Comparison of ENCODE assay signal across 16 cellular contexts in genomic region chr9:20562051-20562450, GRCh38.
A peak's percentile ranks its signal among the peaks of the same experiment; 100 is the strongest.
DNase-seq lines count a peak whose midpoint lies in the region; ATAC-seq, FAIRE-seq and TF ChIP-seq lines count a peak whose summit lies in the region.
"Had no signal": no experiment of that assay in that cellular context is flagged by ENCODE, and none has a peak within 500 bp of the region (broad histone marks: within the 10 kb centered on the region; RNA-seq: fewer than 3 reads in every experiment).

No MANE protein-coding gene starts in this region.

- no peaks in the 10 kb centered on the region for H3K9me3 Mint-ChIP-seq in CD4-positive, alpha-beta T cell
- no peaks in the 10 kb centered on the region for H3K9me3 Mint-ChIP-seq in astrocyte (ENCODE audit: unreplicated experiment)
- H3K9me3 Mint-ChIP-seq: stimulated activated naive B cell treated with anti-CD40 and anti-IgM and Interleukin-4, amounts not matched to agents 10 μg/mL and 1 μg/mL and 100 μg/mL, for 72 hours had no signal

- intact Hi-C loops in CD4-positive, alpha-beta T cell (cut with DNase I, micrococcal nuclease): loop anchor here in 1 of 2 experiments (5.0 kb wide), 1 partner anchor 35 kb away; no protein-coding TSS in a partner anchor
- intact Hi-C loops in kidney (cut with DNase I): no loop called here
- intact Hi-C loops in posterior cingulate gyrus (cut with DNase I): no loop called here

- no peak overlapping the region for H2BK12ac ChIP-seq in trophoblast cell (ENCODE audit: low read length)

- no peaks in the 10 kb centered on the region for H3K36me3 ChIP-seq in astrocyte (ENCODE audit: insufficient read depth, low read length)
- no peaks in the 10 kb centered on the region for H3K36me3 ChIP-seq in kidney (ENCODE audit: control insufficient read depth in 1 of 2, insufficient read depth in 2 of 2, low read length in 2 of 2)
- H3K36me3 ChIP-seq in trophoblast cell (ENCODE audit: control insufficient read depth in 1 of 2, insufficient read depth in 2 of 2, low read length in 2 of 2): no peaks in the 10 kb centered on the region
- H3K36me3 ChIP-seq in brain microvascular endothelial cell (replicated peaks): no peaks in the 10 kb centered on the region
- H3K36me3 ChIP-seq: BE2C, colonic mucosa had no signal

- CTCF ChIA-PET in CD4-positive, alpha-beta T cell (lab: Charles Lee): no interaction called here

- H3K4me1 ChIP-seq in astrocyte (ENCODE audit: insufficient read depth, low read length) (peaks cover 17% of the 10 kb centered on the region), kidney (ENCODE audit: control insufficient read depth in 1 of 2, insufficient read depth in 1 of 2, low read depth in 1 of 2, low read length in 2 of 2) (peaks cover 6 to 7% of the 10 kb centered on the region in 2 donors), trophoblast cell (ENCODE audit: control insufficient read depth in 1 of 2, insufficient read depth in 2 of 2, low read length in 2 of 2) (no peaks in the 10 kb centered on the region)
- H3K4me1 ChIP-seq: BE2C had no signal

- no peak overlapping the region for H3K4me2 ChIP-seq in astrocyte (ENCODE audit: low read length)
- H3K4me2 ChIP-seq in trophoblast cell (ENCODE audit: low read length): no peak overlapping the region

- H3K27ac ChIP-seq in CD4-positive, alpha-beta T cell (ENCODE audit: low read depth, low read length): no peak overlapping the region
- H3K27ac ChIP-seq in astrocyte (ENCODE audit: low read depth, low read length) (no peak overlapping the region), kidney (ENCODE audit: low read depth in 2 of 2, low read length in 2 of 2) (no peak overlapping the region), trophoblast cell (ENCODE audit: low read depth, low read length) (no peak overlapping the region), brain microvascular endothelial cell (no peak overlapping the region)
- H3K27ac ChIP-seq: colonic mucosa had no signal

- no peak for FAIRE-seq in astrocyte (lab: Jason Lieb, UNC)
- no peak for FAIRE-seq in kidney (lab: Jason Lieb, UNC)
- FAIRE-seq: TTC549 had no signal

- no peak for TF ChIP-seq CTCF in CD4-positive, alpha-beta T cell (IDR thresholded peaks at IDR 0.05)
- no peak for TF ChIP-seq CTCF in astrocyte (IDR thresholded peaks at IDR 0.05; ENCODE audit: insufficient read depth, low read depth, low read length)
- TF ChIP-seq CTCF in kidney (IDR thresholded peaks at IDR 0.05; ENCODE audit: borderline replicate concordance, extremely low read depth, insufficient read depth): no peak
- TF ChIP-seq CTCF in brain microvascular endothelial cell (IDR thresholded peaks at IDR 0.05; ENCODE audit: low read depth, low read length, missing control alignments): no peak

- H3K27me3 ChIP-seq in CD4-positive, alpha-beta T cell (ENCODE audit: control insufficient read depth, insufficient read depth, low read length): no peaks in the 10 kb centered on the region
- H3K27me3 ChIP-seq in astrocyte (ENCODE audit: insufficient read depth, low read length): no peaks in the 10 kb centered on the region
- H3K27me3 ChIP-seq in trophoblast cell (ENCODE audit: insufficient read depth, low read length): no peaks in the 10 kb centered on the region
- H3K27me3 ChIP-seq in brain microvascular endothelial cell (replicated peaks): no peaks in the 10 kb centered on the region
- H3K27me3 ChIP-seq: BE2C, colonic mucosa had no signal

- no peak overlapping the region for H2BK5ac ChIP-seq in trophoblast cell (ENCODE audit: low read depth, low read length, poor library complexity)

- peak overlapping the region; percentile 22 for H3K4me3 Mint-ChIP-seq in CD4-positive, alpha-beta T cell
- H3K4me3 Mint-ChIP-seq in astrocyte (ENCODE audit: unreplicated experiment): no peak overlapping the region
- H3K4me3 Mint-ChIP-seq: stimulated activated naive B cell treated with anti-CD40 and anti-IgM and Interleukin-4, amounts not matched to agents 10 μg/mL and 1 μg/mL and 100 μg/mL, for 72 hours had no signal

- no peaks in the 10 kb centered on the region for H3K9me3 ChIP-seq in CD4-positive, alpha-beta T cell (ENCODE audit: control insufficient read depth, low read length)
- H3K9me3 ChIP-seq in astrocyte (ENCODE audit: insufficient read depth, low read depth, low read length): no peaks in the 10 kb centered on the region
- H3K9me3 ChIP-seq in kidney (ENCODE audit: control insufficient read depth in 1 of 2, low read length in 2 of 2): no peaks in the 10 kb centered on the region
- H3K9me3 ChIP-seq in trophoblast cell (ENCODE audit: insufficient read depth, low read depth, low read length): no peaks in the 10 kb centered on the region
- H3K9me3 ChIP-seq: BE2C, colonic mucosa had no signal

- H4K12ac ChIP-seq in trophoblast cell (ENCODE audit: low read depth, low read length): no peak overlapping the region

- H3K9ac ChIP-seq in astrocyte (ENCODE audit: low read length) (no peak overlapping the region), kidney (ENCODE audit: low read length in 2 of 2) (no peak overlapping the region), trophoblast cell (ENCODE audit: low read length) (no peak overlapping the region)

- H3K79me1 ChIP-seq in trophoblast cell (ENCODE audit: low read length): no peaks in the 10 kb centered on the region

- no peaks in the 10 kb centered on the region for H3K36me3 Mint-ChIP-seq in CD4-positive, alpha-beta T cell (ENCODE audit: low read depth)
- no peaks in the 10 kb centered on the region for H3K36me3 Mint-ChIP-seq in astrocyte (ENCODE audit: low read depth, unreplicated experiment)
- H3K36me3 Mint-ChIP-seq: stimulated activated naive B cell treated with anti-CD40 and anti-IgM and Interleukin-4, amounts not matched to agents 10 μg/mL and 1 μg/mL and 100 μg/mL, for 72 hours had no signal

- H3K4ac ChIP-seq in trophoblast cell (ENCODE audit: low read depth, low read length): no peak overlapping the region

- in situ Hi-C loops in brain microvascular endothelial cell (cut with HindIII; ENCODE audit: low pct_ligation_motif_present, low sequenced_read_pairs): no loop called here

- H2AK5ac ChIP-seq in trophoblast cell (ENCODE audit: low read length): no peak overlapping the region

- no peak for ATAC-seq in CD4-positive, alpha-beta T cell (ENCODE audit: poor library complexity)
- peak; percentile 37 for ATAC-seq in GM18861 (IDR thresholded peaks at IDR 0.05; ENCODE audit: unreplicated experiment)
- peak; percentile 50 for ATAC-seq in HG03520 (IDR thresholded peaks at IDR 0.05; ENCODE audit: unreplicated experiment)

- H3K4me1 Mint-ChIP-seq in CD4-positive, alpha-beta T cell (ENCODE audit: low read depth): peaks cover 95% of the 10 kb centered on the region
- H3K4me1 Mint-ChIP-seq in astrocyte (ENCODE audit: low read depth, unreplicated experiment): peaks cover 34% of the 10 kb centered on the region

- H3K79me2 ChIP-seq in astrocyte (ENCODE audit: insufficient read depth, low read length) (peaks cover 9% of the 10 kb centered on the region), trophoblast cell (ENCODE audit: control insufficient read depth, insufficient read depth, low read length, poor library complexity) (no peaks in the 10 kb centered on the region)

- no peak overlapping the region for H4K8ac ChIP-seq in trophoblast cell (ENCODE audit: low read depth, low read length)

- DNase-seq in CD4-positive, alpha-beta T cell: no peak
- DNase-seq in astrocyte (ENCODE audit: low read depth) (no peak), kidney (no peak), posterior cingulate gyrus (no peak), trophoblast cell (no peak), brain microvascular endothelial cell (no peak)
- DNase-seq: BE2C; colonic mucosa; midbrain; NCI-H1105; NCI-H524 treated with DMSO at 0.1 percent for 48 hours; stimulated activated naive B cell treated with anti-CD40 and anti-IgM and Interleukin-4, amounts not matched to agents 10 μg/mL and 1 μg/mL and 100 μg/mL, for 72 hours had no signal

- POLR2A ChIA-PET in CD4-positive, alpha-beta T cell (lab: Charles Lee): no interaction called here

- H3K14ac ChIP-seq in trophoblast cell (ENCODE audit: low read length): no peak overlapping the region

- H3K4me3 ChIP-seq in astrocyte (ENCODE audit: insufficient read depth, low read depth, low read length): no peak overlapping the region
- no peak overlapping the region for H3K4me3 ChIP-seq in kidney (ENCODE audit: low read length in 2 of 2)
- no peak overlapping the region for H3K4me3 ChIP-seq in trophoblast cell (ENCODE audit: low read depth, low read length)
- H3K4me3 ChIP-seq in brain microvascular endothelial cell (ENCODE audit: low read depth, low read length): no peak overlapping the region
- H3K4me3 ChIP-seq: colonic mucosa had no signal

- no peaks in the 10 kb centered on the region for H4K20me1 ChIP-seq in astrocyte (ENCODE audit: insufficient read depth, low read length)

- H2AFZ ChIP-seq in astrocyte (ENCODE audit: low read depth, low read length) (no peak overlapping the region), trophoblast cell (ENCODE audit: insufficient read depth, low read length, poor library complexity) (no peak overlapping the region)

- H3K23ac ChIP-seq in trophoblast cell (ENCODE audit: low read length): no peak overlapping the region

- no peak overlapping the region for H3K18ac ChIP-seq in trophoblast cell (ENCODE audit: low read length)

- H4K91ac ChIP-seq in trophoblast cell (ENCODE audit: low read depth, low read length): no peak overlapping the region

- WGBS in trophoblast cell (ENCODE audit: extremely low coverage, insufficient coverage, insufficient read length): no CpG with 5 or more reads among the region's 2 CpGs

- no peak overlapping the region for H2BK120ac ChIP-seq in trophoblast cell (ENCODE audit: insufficient read depth, low read length, poor library complexity)

- peak overlapping the region; percentile 22 for H3K27ac Mint-ChIP-seq in CD4-positive, alpha-beta T cell
- peak overlapping the region; percentile 15 for H3K27ac Mint-ChIP-seq in astrocyte (ENCODE audit: unreplicated experiment)
- H3K27ac Mint-ChIP-seq: stimulated activated naive B cell treated with anti-CD40 and anti-IgM and Interleukin-4, amounts not matched to agents 10 μg/mL and 1 μg/mL and 100 μg/mL, for 72 hours had no signal

- no peaks in the 10 kb centered on the region for H3K27me3 Mint-ChIP-seq in CD4-positive, alpha-beta T cell
- no peaks in the 10 kb centered on the region for H3K27me3 Mint-ChIP-seq in astrocyte (ENCODE audit: low read depth, unreplicated experiment)
- H3K27me3 Mint-ChIP-seq: progenitor cell of endocrine pancreas; stimulated activated naive B cell treated with anti-CD40 and anti-IgM and Interleukin-4, amounts not matched to agents 10 μg/mL and 1 μg/mL and 100 μg/mL, for 72 hours had no signal
